1 cellular context compared by ENCODE assay signal in genomic region chr14:76812422-76813383, GRCh38.
TF ChIP-seq lines count a peak whose summit lies in the region.

Gene ANGEL1, minus strand, starts transcription at chr14:76812882. Its CDS starts 55 bp downstream, at chr14:76812827.

TF ChIP-seq in GM12878, 131 proteins besides CTCF, POLR2A, EP300 and RAD21 (continued from another document and continues in another):
- TF ChIP-seq, protein P1, sequence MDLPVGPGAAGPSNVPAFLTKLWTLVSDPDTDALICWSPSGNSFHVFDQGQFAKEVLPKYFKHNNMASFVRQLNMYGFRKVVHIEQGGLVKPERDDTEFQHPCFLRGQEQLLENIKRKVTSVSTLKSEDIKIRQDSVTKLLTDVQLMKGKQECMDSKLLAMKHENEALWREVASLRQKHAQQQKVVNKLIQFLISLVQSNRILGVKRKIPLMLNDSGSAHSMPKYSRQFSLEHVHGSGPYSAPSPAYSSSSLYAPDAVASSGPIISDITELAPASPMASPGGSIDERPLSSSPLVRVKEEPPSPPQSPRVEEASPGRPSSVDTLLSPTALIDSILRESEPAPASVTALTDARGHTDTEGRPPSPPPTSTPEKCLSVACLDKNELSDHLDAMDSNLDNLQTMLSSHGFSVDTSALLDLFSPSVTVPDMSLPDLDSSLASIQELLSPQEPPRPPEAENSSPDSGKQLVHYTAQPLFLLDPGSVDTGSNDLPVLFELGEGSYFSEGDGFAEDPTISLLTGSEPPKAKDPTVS (IDR thresholded peaks at IDR 0.05; ENCODE audit: low read depth, low read length): peak; percentile 56; the same call in 1 of the 2 replicates
- no peak for TF ChIP-seq TCF7 (IDR thresholded peaks at IDR 0.05; ENCODE audit: borderline replicate concordance)
- peak; percentile 89 for TF ChIP-seq NKRF (conservative IDR thresholded peaks at IDR 0.05)
- TF ChIP-seq HDAC6 (IDR thresholded peaks at IDR 0.05; ENCODE audit: unreplicated experiment): no peak
- TF ChIP-seq PAX8 (IDR thresholded peaks at IDR 0.05): no peak
- no peak for TF ChIP-seq BRCA1 (IDR thresholded peaks at IDR 0.05; ENCODE audit: low read depth, low read length)
- TF ChIP-seq SMC3 (IDR thresholded peaks at IDR 0.05; ENCODE audit: borderline replicate concordance, low read length): no peak
- TF ChIP-seq RELB (IDR thresholded peaks at IDR 0.05; ENCODE audit: low read depth): no peak
- peak; percentile 27; the same call in 1 of the 2 replicates for TF ChIP-seq ZNF24 (IDR thresholded peaks at IDR 0.05)
- TF ChIP-seq CBFB (IDR thresholded peaks at IDR 0.05; ENCODE audit: low read depth): no peak
- TF ChIP-seq MYC (IDR thresholded peaks at IDR 0.05; ENCODE audit: insufficient read depth, insufficient read length, insufficient replicate concordance, low read length, severe bottlenecking): peak; percentile 54
- TF ChIP-seq KLF5 (IDR thresholded peaks at IDR 0.05; ENCODE audit: partially characterized antibody): peak; percentile 80
- peak; percentile 82 for TF ChIP-seq CREB1 (IDR thresholded peaks at IDR 0.05; ENCODE audit: low read depth)
- peak; percentile 100 for TF ChIP-seq TARDBP (IDR thresholded peaks at IDR 0.05; ENCODE audit: borderline replicate concordance)
- TF ChIP-seq CEBPB (IDR thresholded peaks at IDR 0.05; ENCODE audit: borderline replicate concordance in 1 of 2, low read depth in 2 of 2, low read length in 2 of 2): no peak
- peak; percentile 93 for TF ChIP-seq LARP7 (IDR thresholded peaks at IDR 0.05)
- TF ChIP-seq KDM1A (IDR thresholded peaks at IDR 0.05; ENCODE audit: borderline replicate concordance): no peak
- TF ChIP-seq ATF7 (IDR thresholded peaks at IDR 0.05; ENCODE audit: low read depth): no peak
- no peak for TF ChIP-seq IRF4 (IDR thresholded peaks at IDR 0.05; ENCODE audit: low read depth, low read length)
- peak in 1 of 2 experiments; percentile 18; a peak in 1 of 4 replicates for TF ChIP-seq ETV6 (conservative IDR thresholded peaks at IDR 0.05 in 1 of 2, IDR thresholded peaks at IDR 0.05 in 1 of 2; ENCODE audit: borderline replicate concordance in 1 of 2, low read depth in 1 of 2)
- TF ChIP-seq HCFC1 (IDR thresholded peaks at IDR 0.05; ENCODE audit: low read length): peak; percentile 72
- peak; percentile 77 for TF ChIP-seq TCF12 (IDR thresholded peaks at IDR 0.05; ENCODE audit: low read depth, low read length)
- peak; percentile 65; the same call in 1 of the 2 replicates for TF ChIP-seq NR2F1 (conservative IDR thresholded peaks at IDR 0.05)
- 0 out of 2 replicates have a peak, but pooled peaks have one; percentile 54 for TF ChIP-seq MEF2A (IDR thresholded peaks at IDR 0.05; ENCODE audit: insufficient read depth, low read depth, low read length)
- peak; percentile 94 for TF ChIP-seq MXI1 (IDR thresholded peaks at IDR 0.05; ENCODE audit: low read depth, low read length)
- TF ChIP-seq MLLT1 (IDR thresholded peaks at IDR 0.05): no peak
- peak; percentile 79; the same call in 1 of the 2 replicates for TF ChIP-seq ESRRA (IDR thresholded peaks at IDR 0.05; ENCODE audit: low read length)
- peak; percentile 47 for TF ChIP-seq NRF1 (conservative IDR thresholded peaks at IDR 0.05; ENCODE audit: low read depth, low read length)
- TF ChIP-seq, protein P2, sequence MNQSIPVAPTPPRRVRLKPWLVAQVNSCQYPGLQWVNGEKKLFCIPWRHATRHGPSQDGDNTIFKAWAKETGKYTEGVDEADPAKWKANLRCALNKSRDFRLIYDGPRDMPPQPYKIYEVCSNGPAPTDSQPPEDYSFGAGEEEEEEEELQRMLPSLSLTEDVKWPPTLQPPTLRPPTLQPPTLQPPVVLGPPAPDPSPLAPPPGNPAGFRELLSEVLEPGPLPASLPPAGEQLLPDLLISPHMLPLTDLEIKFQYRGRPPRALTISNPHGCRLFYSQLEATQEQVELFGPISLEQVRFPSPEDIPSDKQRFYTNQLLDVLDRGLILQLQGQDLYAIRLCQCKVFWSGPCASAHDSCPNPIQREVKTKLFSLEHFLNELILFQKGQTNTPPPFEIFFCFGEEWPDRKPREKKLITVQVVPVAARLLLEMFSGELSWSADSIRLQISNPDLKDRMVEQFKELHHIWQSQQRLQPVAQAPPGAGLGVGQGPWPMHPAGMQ (IDR thresholded peaks at IDR 0.05; ENCODE audit: borderline replicate concordance): no peak
- peak; percentile 77 for TF ChIP-seq ELK1 (IDR thresholded peaks at IDR 0.05; ENCODE audit: low read depth, low read length)
- peak; percentile 57; the same call in 1 of the 2 replicates for TF ChIP-seq SMARCA5 (IDR thresholded peaks at IDR 0.05)
- TF ChIP-seq POU2F2 (IDR thresholded peaks at IDR 0.05; ENCODE audit: borderline replicate concordance, low read depth, low read length): no peak; the same call in 2 of the 3 replicates
- no peak for TF ChIP-seq ZZZ3 (IDR thresholded peaks at IDR 0.05; ENCODE audit: control insufficient read depth, insufficient read length, low read depth)
- TF ChIP-seq, protein P3, sequence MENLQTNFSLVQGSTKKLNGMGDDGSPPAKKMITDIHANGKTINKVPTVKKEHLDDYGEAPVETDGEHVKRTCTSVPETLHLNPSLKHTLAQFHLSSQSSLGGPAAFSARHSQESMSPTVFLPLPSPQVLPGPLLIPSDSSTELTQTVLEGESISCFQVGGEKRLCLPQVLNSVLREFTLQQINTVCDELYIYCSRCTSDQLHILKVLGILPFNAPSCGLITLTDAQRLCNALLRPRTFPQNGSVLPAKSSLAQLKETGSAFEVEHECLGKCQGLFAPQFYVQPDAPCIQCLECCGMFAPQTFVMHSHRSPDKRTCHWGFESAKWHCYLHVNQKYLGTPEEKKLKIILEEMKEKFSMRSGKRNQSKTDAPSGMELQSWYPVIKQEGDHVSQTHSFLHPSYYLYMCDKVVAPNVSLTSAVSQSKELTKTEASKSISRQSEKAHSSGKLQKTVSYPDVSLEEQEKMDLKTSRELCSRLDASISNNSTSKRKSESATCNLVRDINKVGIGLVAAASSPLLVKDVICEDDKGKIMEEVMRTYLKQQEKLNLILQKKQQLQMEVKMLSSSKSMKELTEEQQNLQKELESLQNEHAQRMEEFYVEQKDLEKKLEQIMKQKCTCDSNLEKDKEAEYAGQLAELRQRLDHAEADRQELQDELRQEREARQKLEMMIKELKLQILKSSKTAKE (IDR thresholded peaks at IDR 0.05; ENCODE audit: low read depth, poor library complexity, severe bottlenecking): no peak
- TF ChIP-seq STAT3 (IDR thresholded peaks at IDR 0.05; ENCODE audit: low read depth, low read length): no peak
- peak; percentile 65; the same call in 1 of the 2 replicates for TF ChIP-seq PML (IDR thresholded peaks at IDR 0.05; ENCODE audit: low read length)
- TF ChIP-seq JUND (IDR thresholded peaks at IDR 0.05; ENCODE audit: low read depth, low read length): no peak
- 0 out of 2 replicates have a peak, but pooled peaks have one; percentile 26 for TF ChIP-seq SREBF2 (IDR thresholded peaks at IDR 0.05; ENCODE audit: low read length)
- TF ChIP-seq ZBED1 (IDR thresholded peaks at IDR 0.05; ENCODE audit: borderline replicate concordance): peak; percentile 29; the same call in 1 of the 2 replicates
- peak; percentile 96 for TF ChIP-seq RELA (IDR thresholded peaks at IDR 0.05; ENCODE audit: borderline replicate concordance, partially characterized antibody)
- TF ChIP-seq SMAD1 (IDR thresholded peaks at IDR 0.05; ENCODE audit: low read depth, partially characterized antibody): no peak
- TF ChIP-seq TCF3 (IDR thresholded peaks at IDR 0.05; ENCODE audit: borderline replicate concordance, insufficient read depth, low read depth, low read length): 0 out of 2 replicates have a peak, but pooled peaks have one; percentile 48
- TF ChIP-seq, protein P4, sequence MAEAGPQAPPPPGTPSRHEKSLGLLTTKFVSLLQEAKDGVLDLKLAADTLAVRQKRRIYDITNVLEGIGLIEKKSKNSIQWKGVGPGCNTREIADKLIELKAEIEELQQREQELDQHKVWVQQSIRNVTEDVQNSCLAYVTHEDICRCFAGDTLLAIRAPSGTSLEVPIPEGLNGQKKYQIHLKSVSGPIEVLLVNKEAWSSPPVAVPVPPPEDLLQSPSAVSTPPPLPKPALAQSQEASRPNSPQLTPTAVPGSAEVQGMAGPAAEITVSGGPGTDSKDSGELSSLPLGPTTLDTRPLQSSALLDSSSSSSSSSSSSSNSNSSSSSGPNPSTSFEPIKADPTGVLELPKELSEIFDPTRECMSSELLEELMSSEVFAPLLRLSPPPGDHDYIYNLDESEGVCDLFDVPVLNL (IDR thresholded peaks at IDR 0.05; ENCODE audit: low read depth, low read length): no peak
- no peak for TF ChIP-seq IKZF2 (IDR thresholded peaks at IDR 0.05)
- TF ChIP-seq MTA3 (IDR thresholded peaks at IDR 0.05; ENCODE audit: borderline replicate concordance, low read length): no peak
- peak; percentile 51; the same call in 1 of the 2 replicates for TF ChIP-seq NR2C1 (IDR thresholded peaks at IDR 0.05)
- peak; percentile 44; the same call in 1 of the 2 replicates for TF ChIP-seq PAX5 (IDR thresholded peaks at IDR 0.05; ENCODE audit: borderline replicate concordance, low read depth, low read length)
- TF ChIP-seq RAD51 (IDR thresholded peaks at IDR 0.05): peak; percentile 81
- TF ChIP-seq SREBF1 (IDR thresholded peaks at IDR 0.05; ENCODE audit: low read length): no peak
- TF ChIP-seq YY1 (IDR thresholded peaks at IDR 0.05; ENCODE audit: low read depth, low read length): peak; percentile 92
- TF ChIP-seq RFX5 (IDR thresholded peaks at IDR 0.05; ENCODE audit: low read depth, low read length): peak; percentile 81; the same call in 1 of the 2 replicates
- no peak; the same call in 1 of the 2 replicates for TF ChIP-seq RB1 (IDR thresholded peaks at IDR 0.05; ENCODE audit: borderline replicate concordance)
- TF ChIP-seq RBBP5 (conservative IDR thresholded peaks at IDR 0.05): no peak
